In genomic region chr14:71198681-71199080, GRCh38 we compare ENCODE assay signal across 35 cellular contexts.
"Had no signal": no experiment of that assay in that cellular context is flagged by ENCODE, and none has a peak within 500 bp of the region (broad histone marks: within the 10 kb centered on the region; RNA-seq: fewer than 3 reads in every experiment).

No MANE protein-coding gene starts in this region.

- H3K36me3 ChIP-seq: left lung, pancreas, prostate gland, sigmoid colon, thyroid gland, upper lobe of right lung, WERI-Rb-1 had no signal

- H3K27ac ChIP-seq: coronary artery, left lung, pancreas, prostate gland, sigmoid colon, thyroid gland, upper lobe of right lung, WERI-Rb-1 had no signal

- H3K4me3 ChIP-seq: coronary artery, left lung, lung, pancreas, prostate gland, sigmoid colon, smooth muscle cell, thyroid gland, upper lobe of right lung had no signal

- H3K9me3 ChIP-seq: left lung, pancreas, prostate gland, sigmoid colon, thyroid gland, upper lobe of right lung had no signal

- H3K4me1 ChIP-seq: left lung, pancreas, prostate gland, sigmoid colon, thyroid gland, upper lobe of right lung had no signal

- H3K27me3 ChIP-seq: left lung, pancreas, sigmoid colon, thyroid gland, upper lobe of right lung had no signal

- ATAC-seq: activated CD4-positive, CD25-positive, alpha-beta regulatory T cell treated with anti-CD3 and anti-CD28 coated beads, Interleukin-2, amount 50 U/mL, for 24 hours; activated CD8-positive, alpha-beta memory T cell treated with anti-CD3 and anti-CD28 coated beads, Interleukin-2, amount 10 ng/mL, durations not matched to agents 7 days and 5 days; activated naive CD4-positive, alpha-beta T cell treated with anti-CD3 and anti-CD28 coated beads, Interleukin-2, amount 50 U/mL, for 72 hours; effector memory CD8-positive, alpha-beta T cell; left lung; pancreas; stimulated activated memory B cell treated with anti-CD40 and anti-IgM and Interleukin-4, amounts not matched to agents 10 μg/mL and 1 μg/mL and 100 μg/mL, for 72 hours; stimulated activated naive CD8-positive, alpha-beta T cell treated with anti-CD3 and anti-CD28 coated beads, Interleukin-15, amount 100 ng/mL, for 72 hours; T-cell; upper lobe of right lung had no signal

- H3K27me3 Mint-ChIP-seq: effector memory CD8-positive, alpha-beta T cell; stimulated activated naive CD8-positive, alpha-beta T cell treated with anti-CD3 and anti-CD28 coated beads, Interleukin-15, amount 100 ng/mL, for 72 hours; T-cell had no signal

- H3K27ac Mint-ChIP-seq: activated CD4-positive, alpha-beta memory T cell treated with anti-CD3 and anti-CD28 coated beads for 36 hours; activated CD4-positive, alpha-beta T cell treated with anti-CD3 and anti-CD28 coated beads, Interleukin-2, amount 10 ng/mL, durations not matched to agents 24 days and 14 days; activated CD8-positive, alpha-beta memory T cell treated with anti-CD3 and anti-CD28 coated beads, Interleukin-2, amount 10 ng/mL, durations not matched to agents 7 days and 5 days; activated naive CD4-positive, alpha-beta T cell treated with anti-CD3 and anti-CD28 coated beads, Interleukin-2, amount 50 U/mL, for 72 hours; activated T-helper 2 cell treated with anti-CD3 and anti-CD28 coated beads, Interferon-gamma antibody, Interleukin-2, Interleukin-4, amounts not matched to agents 10 μg/mL and 5 μg/mL and 100 μg/mL, durations not matched to agents 14 hours and 24 hours and 36 hours; effector memory CD8-positive, alpha-beta T cell; immature natural killer cell; stimulated activated memory B cell treated with anti-CD40 and anti-IgM and Interleukin-4, amounts not matched to agents 10 μg/mL and 1 μg/mL and 100 μg/mL, for 72 hours; stimulated activated naive CD8-positive, alpha-beta T cell treated with anti-CD3 and anti-CD28 coated beads, Interleukin-15, amount 100 ng/mL, for 72 hours; T-cell had no signal

- FAIRE-seq: endothelial cell of umbilical vein, pancreas had no signal

- H3K4me1 Mint-ChIP-seq: activated CD4-positive, alpha-beta T cell treated with anti-CD3 and anti-CD28 coated beads, Interleukin-2, amount 10 ng/mL, durations not matched to agents 24 days and 14 days; activated CD8-positive, alpha-beta memory T cell treated with anti-CD3 and anti-CD28 coated beads, Interleukin-2, amount 10 ng/mL, durations not matched to agents 7 days and 5 days; immature natural killer cell; stimulated activated memory B cell treated with anti-CD40 and anti-IgM and Interleukin-4, amounts not matched to agents 10 μg/mL and 1 μg/mL and 100 μg/mL, for 72 hours; stimulated activated naive CD8-positive, alpha-beta T cell treated with anti-CD3 and anti-CD28 coated beads, Interleukin-15, amount 100 ng/mL, for 72 hours; T-cell had no signal

- H3K4me3 Mint-ChIP-seq: activated CD4-positive, alpha-beta memory T cell treated with anti-CD3 and anti-CD28 coated beads for 36 hours; activated CD4-positive, alpha-beta T cell treated with anti-CD3 and anti-CD28 coated beads, Interleukin-2, amount 10 ng/mL, durations not matched to agents 24 days and 14 days; activated CD8-positive, alpha-beta memory T cell treated with anti-CD3 and anti-CD28 coated beads, Interleukin-2, amount 10 ng/mL, durations not matched to agents 7 days and 5 days; effector memory CD8-positive, alpha-beta T cell; immature natural killer cell; naive B cell; neural crest cell; stimulated activated memory B cell treated with anti-CD40 and anti-IgM and Interleukin-4, amounts not matched to agents 10 μg/mL and 1 μg/mL and 100 μg/mL, for 72 hours; stimulated activated naive CD8-positive, alpha-beta T cell treated with anti-CD3 and anti-CD28 coated beads, Interleukin-15, amount 100 ng/mL, for 72 hours; T-cell had no signal

- DNase-seq: activated CD4-positive, alpha-beta memory T cell treated with anti-CD3 and anti-CD28 coated beads for 36 hours; activated CD4-positive, alpha-beta T cell treated with anti-CD3 and anti-CD28 coated beads, Interleukin-2, amount 10 ng/mL, durations not matched to agents 24 days and 14 days; activated CD8-positive, alpha-beta memory T cell treated with anti-CD3 and anti-CD28 coated beads, Interleukin-2, amount 10 ng/mL, durations not matched to agents 7 days and 5 days; activated T-cell treated with anti-CD3 and anti-CD28 coated beads, Interleukin-2, amount 50 U/mL, for 48 hours; anterior cingulate cortex; effector memory CD8-positive, alpha-beta T cell; head of caudate nucleus; hippocampal formation; immature natural killer cell; kidney glomerular epithelial cell; left lung; mesendoderm; naive B cell; nucleus accumbens; pancreas; retina; sigmoid colon; stimulated activated CD4-positive, alpha-beta T cell treated with anti-CD3 and anti-CD28 coated beads, Interleukin-1b, Interleukin-23, amount 100 ng/mL, for 48 hours; stimulated activated CD4-positive, alpha-beta T cell treated with anti-CD3 and anti-CD28 coated beads, Interleukin-4, amount 100 ng/mL, for 4 hours; stimulated activated CD8-positive, alpha-beta memory T cell treated with anti-CD3 and anti-CD28 coated beads, Interleukin-4, amount 100 ng/mL, for 48 hours; stimulated activated naive CD8-positive, alpha-beta T cell treated with anti-CD3 and anti-CD28 coated beads, Interleukin-15, amount 100 ng/mL, for 72 hours; T-cell; thyroid gland; upper lobe of right lung; WERI-Rb-1 had no signal

- H3K36me3 Mint-ChIP-seq: activated CD4-positive, alpha-beta memory T cell treated with anti-CD3 and anti-CD28 coated beads for 36 hours; activated naive CD4-positive, alpha-beta T cell treated with anti-CD3 and anti-CD28 coated beads, Interleukin-2, amount 50 U/mL, for 72 hours; immature natural killer cell; naive B cell; stimulated activated memory B cell treated with anti-CD40 and anti-IgM and Interleukin-4, amounts not matched to agents 10 μg/mL and 1 μg/mL and 100 μg/mL, for 72 hours; T-cell had no signal

- H3K9me3 Mint-ChIP-seq: activated CD4-positive, alpha-beta memory T cell treated with anti-CD3 and anti-CD28 coated beads for 36 hours; activated CD4-positive, alpha-beta T cell treated with anti-CD3 and anti-CD28 coated beads, Interleukin-2, amount 10 ng/mL, durations not matched to agents 24 days and 14 days; activated naive CD4-positive, alpha-beta T cell treated with anti-CD3 and anti-CD28 coated beads, Interleukin-2, amount 50 U/mL, for 72 hours; activated T-helper 2 cell treated with anti-CD3 and anti-CD28 coated beads, Interferon-gamma antibody, Interleukin-2, Interleukin-4, amounts not matched to agents 10 μg/mL and 5 μg/mL and 100 μg/mL, durations not matched to agents 14 hours and 24 hours and 36 hours; effector memory CD8-positive, alpha-beta T cell; immature natural killer cell; neural crest cell; stimulated activated memory B cell treated with anti-CD40 and anti-IgM and Interleukin-4, amounts not matched to agents 10 μg/mL and 1 μg/mL and 100 μg/mL, for 72 hours; stimulated activated naive CD8-positive, alpha-beta T cell treated with anti-CD3 and anti-CD28 coated beads, Interleukin-15, amount 100 ng/mL, for 72 hours; T-cell had no signal
